Comparison of ENCODE assay signal across 11 cellular contexts in the genomic region with DNA sequence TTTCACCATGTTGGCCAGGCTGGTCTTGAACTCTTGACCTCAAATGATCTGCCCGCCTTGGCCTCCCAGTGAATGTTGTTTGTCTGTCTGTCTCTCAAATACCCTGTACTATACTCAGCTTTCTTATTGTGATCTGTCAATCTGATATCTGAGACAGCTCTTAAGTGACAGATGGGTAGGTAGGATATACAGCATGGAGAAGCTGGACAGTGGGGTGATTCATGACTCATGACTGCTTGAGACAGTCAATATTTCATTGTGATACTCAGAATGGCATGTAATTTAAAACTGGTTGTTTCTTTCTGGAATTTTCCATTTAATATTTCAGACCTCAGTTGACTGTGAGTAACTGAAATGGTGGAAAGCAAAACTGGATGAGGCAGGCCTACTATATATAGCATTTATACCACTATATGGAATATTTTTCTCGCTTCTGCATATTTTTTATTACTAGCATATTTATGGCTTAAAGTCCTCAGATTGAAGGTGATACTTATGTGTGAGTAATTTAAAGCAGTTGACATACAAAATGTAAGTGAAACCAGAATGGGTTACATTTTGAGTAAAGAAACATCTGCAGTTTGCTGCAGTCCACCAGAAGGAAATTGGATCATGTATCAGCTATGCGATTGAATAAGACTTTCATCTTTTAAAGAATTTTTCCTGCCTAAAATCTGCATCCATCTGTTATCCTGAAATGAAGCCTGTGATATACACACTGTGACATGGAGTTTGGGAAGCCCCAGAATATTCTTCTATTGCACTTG. TPM values are rescaled to one million over a fixed set of nuclear protein-coding genes. Genes with fewer than 3 reads are reported as not detected.
A peak's percentile ranks its signal among the peaks of the same experiment; 100 is the strongest.
DNase-seq lines count a peak whose midpoint lies in the region; ATAC-seq and TF ChIP-seq lines count a peak whose summit lies in the region.
"Had no signal": no experiment of that assay in that cellular context is flagged by ENCODE, and none has a peak within 500 bp of the region (broad histone marks: within the 10 kb centered on the region; RNA-seq: fewer than 3 reads in every experiment).

No MANE protein-coding gene starts in this region.

- H3K36me3 Mint-ChIP-seq in chondrocyte (ENCODE audit: low read depth) = no peaks in the 10 kb centered on the region
- no peaks in the 10 kb centered on the region for H3K36me3 Mint-ChIP-seq in activated naive CD8-positive, alpha-beta T cell treated with anti-CD3 and anti-CD28 coated beads for 36 hours
- H3K36me3 Mint-ChIP-seq: CD4-positive, alpha-beta memory T cell; natural killer cell treated with Interleukin-12 subunit alpha and Interleukin-12 subunit beta and Interleukin-15 and Interleukin-18, amount 100 ng/mL, for 72 hours had no signal

- H3K27ac Mint-ChIP-seq in chondrocyte (ENCODE audit: unreplicated experiment) = peak overlapping the region; percentile 80
- H3K27ac Mint-ChIP-seq in activated naive CD8-positive, alpha-beta T cell treated with anti-CD3 and anti-CD28 coated beads for 36 hours = no peak overlapping the region
- H3K27ac Mint-ChIP-seq: CD4-positive, alpha-beta memory T cell; natural killer cell treated with Interleukin-12 subunit alpha and Interleukin-12 subunit beta and Interleukin-15 and Interleukin-18, amount 100 ng/mL, for 72 hours had no signal

- H3K9me3 Mint-ChIP-seq in chondrocyte (ENCODE audit: low read depth) = no peaks in the 10 kb centered on the region
- no peaks in the 10 kb centered on the region for H3K9me3 Mint-ChIP-seq in activated naive CD8-positive, alpha-beta T cell treated with anti-CD3 and anti-CD28 coated beads for 36 hours
- H3K9me3 Mint-ChIP-seq: natural killer cell treated with Interleukin-12 subunit alpha and Interleukin-12 subunit beta and Interleukin-15 and Interleukin-18, amount 100 ng/mL, for 72 hours had no signal

- peaks cover 29% of the 10 kb centered on the region for H3K4me1 Mint-ChIP-seq in chondrocyte (ENCODE audit: low read depth)
- H3K4me1 Mint-ChIP-seq in activated naive CD8-positive, alpha-beta T cell treated with anti-CD3 and anti-CD28 coated beads for 36 hours = no peaks in the 10 kb centered on the region
- H3K4me1 Mint-ChIP-seq: CD4-positive, alpha-beta memory T cell had no signal

- ATAC-seq in GM21360 (IDR thresholded peaks at IDR 0.05; ENCODE audit: unreplicated experiment) (peak; percentile 66), HG03135 (IDR thresholded peaks at IDR 0.05; ENCODE audit: unreplicated experiment) (peak; percentile 57)
- ATAC-seq: Panc1 had no signal

- TF ChIP-seq CTCF in chondrocyte (IDR thresholded peaks at IDR 0.05) = no peak

- DNase-seq in DMS53 treated with DMSO at 0.1 percent for 48 hours (lab: John Stamatoyannopoulos, UW; ENCODE audit: unreplicated experiment) = peak; percentile 41
- DNase-seq in chondrocyte (ENCODE audit: low spot score) = no peak
- no peak for DNase-seq in stimulated activated CD4-positive, alpha-beta T cell treated with anti-CD3 and anti-CD28 coated beads, Interleukin-2, amount 100 ng/mL, for 48 hours
- DNase-seq in activated naive CD8-positive, alpha-beta T cell treated with anti-CD3 and anti-CD28 coated beads for 36 hours = no peak
- no peak for DNase-seq in ecto neural progenitor cell (ENCODE audit: low spot score)
- no peak for DNase-seq in globus pallidus (ENCODE audit: low spot score)
- DNase-seq: CD4-positive, alpha-beta memory T cell had no signal

- H3K27me3 Mint-ChIP-seq in chondrocyte (ENCODE audit: low read depth) = no peaks in the 10 kb centered on the region
- no peaks in the 10 kb centered on the region for H3K27me3 Mint-ChIP-seq in activated naive CD8-positive, alpha-beta T cell treated with anti-CD3 and anti-CD28 coated beads for 36 hours
- H3K27me3 Mint-ChIP-seq: CD4-positive, alpha-beta memory T cell; natural killer cell treated with Interleukin-12 subunit alpha and Interleukin-12 subunit beta and Interleukin-15 and Interleukin-18, amount 100 ng/mL, for 72 hours had no signal

- H3K4me3 Mint-ChIP-seq in chondrocyte (ENCODE audit: unreplicated experiment) = no peak overlapping the region
- H3K4me3 Mint-ChIP-seq in activated naive CD8-positive, alpha-beta T cell treated with anti-CD3 and anti-CD28 coated beads for 36 hours = no peak overlapping the region
- H3K4me3 Mint-ChIP-seq: CD4-positive, alpha-beta memory T cell; natural killer cell treated with Interleukin-12 subunit alpha and Interleukin-12 subunit beta and Interleukin-15 and Interleukin-18, amount 100 ng/mL, for 72 hours had no signal

RNA-seq across cellular contexts. Expression of a gene that starts 22.3 kb away (rescaled TPM):
- total RNA-seq in chondrocyte = 15.0 to 16.1 TPM (median 15.1 TPM) in 3 replicates
- total RNA-seq in activated naive CD8-positive, alpha-beta T cell treated with anti-CD3 and anti-CD28 coated beads for 36 hours = under 1 TPM; 0.22 to 0.58 TPM
- total RNA-seq: CD4-positive, alpha-beta memory T cell had no signal

Comparison
In these comparisons a context has a peak if more than half of its experiments do, and no peak if none do; other contexts are left out.
1. RNA of a gene that starts 22.3 kb away (total RNA-seq): 15.0 to 16.1 TPM in chondrocyte; 0.22 to 0.58 TPM in activated naive CD8-positive, alpha-beta T cell treated with anti-CD3 and anti-CD28 coated beads for 36 hours; every median in the first group is over 10 times any median in the second.